ENCODE assay signal across 8 cellular contexts in the genomic region with DNA sequence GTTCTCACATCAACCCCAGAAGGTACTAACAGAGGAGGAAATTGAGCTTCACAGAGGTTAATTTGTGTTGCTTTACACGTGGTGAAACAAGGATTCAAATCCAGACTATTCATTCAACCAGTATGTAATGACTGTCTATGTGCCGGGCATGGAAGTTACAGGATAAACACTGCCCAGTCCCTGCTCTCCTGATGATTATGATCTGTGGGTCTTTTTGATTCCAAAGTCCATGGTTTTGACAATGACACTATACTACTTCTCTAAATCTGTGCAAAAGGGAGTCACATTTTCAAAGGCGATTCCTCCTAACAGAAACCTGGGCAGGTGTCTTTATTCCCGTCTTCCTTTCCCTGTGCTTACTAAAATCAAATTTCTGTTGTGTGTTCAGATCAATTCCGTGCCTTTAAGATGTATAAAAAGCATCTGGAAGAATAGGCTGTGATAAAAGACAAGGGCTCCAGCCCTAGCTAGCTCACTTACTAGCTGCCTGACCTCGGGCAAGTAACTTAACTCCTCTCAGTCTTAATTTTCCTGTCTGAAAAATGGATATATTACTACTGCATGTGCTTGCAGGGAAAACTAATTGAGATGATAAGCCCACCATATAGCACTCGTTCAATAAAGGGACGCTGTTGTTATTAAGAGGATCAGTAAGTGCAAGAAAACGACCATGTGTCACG. TPM values are rescaled to one million over a fixed set of nuclear protein-coding genes. Genes with fewer than 3 reads are reported as not detected.
DNase-seq lines count a peak whose midpoint lies in the region; ATAC-seq, FAIRE-seq and TF ChIP-seq lines count a peak whose summit lies in the region.

No MANE protein-coding gene starts in this region.

- H2BK120ac ChIP-seq in mesenchymal stem cell (ENCODE audit: low read depth, low read length): no peak overlapping the region

- H3K4me2 ChIP-seq in astrocyte (ENCODE audit: low read length): peak overlapping the region; percentile 90
- peak overlapping the region; percentile 97 for H3K4me2 ChIP-seq in mesenchymal stem cell (ENCODE audit: low read length, poor library complexity, severe bottlenecking)

- H3K4ac ChIP-seq in mesenchymal stem cell (ENCODE audit: low read depth in 1 of 2, low read length in 2 of 2): peak overlapping the region in 1 of 2 experiments; percentile 16

- H4K91ac ChIP-seq in mesenchymal stem cell (ENCODE audit: low read length): no peak overlapping the region

- no peak overlapping the region for H3K18ac ChIP-seq in mesenchymal stem cell (ENCODE audit: low read depth in 1 of 2, low read length in 2 of 2)

- POLR2A ChIA-PET in HEK293T (lab: Yijun Ruan, JAX): interaction anchor here (0.8 kb wide), 1 partner anchor 15 kb away, joined by 3 read pairs; no protein-coding TSS in a partner anchor

- H4K20me1 ChIP-seq in astrocyte (ENCODE audit: insufficient read depth, low read length): no peaks in the 10 kb centered on the region

- FAIRE-seq in astrocyte (lab: Jason Lieb, UNC): no peak

- H2BK15ac ChIP-seq in mesenchymal stem cell (ENCODE audit: low read depth, poor library complexity, severe bottlenecking): no peak overlapping the region

- H3K79me1 ChIP-seq in mesenchymal stem cell (replicated peaks; ENCODE audit: low read length, poor library complexity, severe bottlenecking): peaks cover 5% of the 10 kb centered on the region

- H3K27ac ChIP-seq in astrocyte (ENCODE audit: low read depth, low read length) (no peak overlapping the region), mesenchymal stem cell (ENCODE audit: low read length, poor library complexity, severe bottlenecking) (no peak overlapping the region), upper lobe of left lung (peak overlapping the region in 3 of 4 donors; percentile 48 to 100 (median 98))

- H3K4me1 Mint-ChIP-seq in activated naive CD4-positive, alpha-beta T cell treated with anti-CD3 and anti-CD28 coated beads for 36 hours (ENCODE audit: low read depth): peaks cover 31% of the 10 kb centered on the region
- H3K4me1 Mint-ChIP-seq in astrocyte (ENCODE audit: low read depth, unreplicated experiment): peaks cover 9% of the 10 kb centered on the region

- 43% methylated on average over 8 of the region's 10 CpGs for WGBS in mesenchymal stem cell
- WGBS in upper lobe of left lung, 2 donors: 29 to 31% methylated on average over 10 of the region's 10 CpGs

- TF ChIP-seq EP300 in upper lobe of left lung (IDR thresholded peaks at IDR 0.05): no peak

- H3K14ac ChIP-seq in mesenchymal stem cell (ENCODE audit: low read length in 2 of 2): no peak overlapping the region

- intact Hi-C loops in activated naive CD4-positive, alpha-beta T cell treated with anti-CD3 and anti-CD28 coated beads for 36 hours (cut with micrococcal nuclease): loop anchor here (5.0 kb wide), 1 partner anchor 223 kb away; a partner anchor contains a TSS

- TF ChIP-seq CTCF in astrocyte (IDR thresholded peaks at IDR 0.05; ENCODE audit: insufficient read depth, low read depth, low read length): no peak
- no peak for TF ChIP-seq CTCF in upper lobe of left lung (IDR thresholded peaks at IDR 0.05)

- no peak for DNase-seq in activated naive CD4-positive, alpha-beta T cell treated with anti-CD3 and anti-CD28 coated beads for 36 hours
- DNase-seq in activated naive CD4-positive, alpha-beta T cell treated with Interleukin-2 at 50 U/mL for 16 hours: no peak
- DNase-seq in astrocyte (ENCODE audit: low read depth) (no peak), mesenchymal stem cell (no peak), upper lobe of left lung (no peak), GM03348 (ENCODE audit: low spot score) (no peak), HEK293T (ENCODE audit: extremely low spot score) (no peak)

- CTCF ChIA-PET in activated naive CD4-positive, alpha-beta T cell treated with anti-CD3 and anti-CD28 coated beads for 36 hours (lab: Charles Lee): no interaction called here
- CTCF ChIA-PET in HEK293T (lab: Yijun Ruan, JAX): no interaction called here

- H2AFZ ChIP-seq in astrocyte (ENCODE audit: low read depth, low read length): peak overlapping the region; percentile 73
- H2AFZ ChIP-seq in mesenchymal stem cell (ENCODE audit: low read depth, low read length): no peak overlapping the region

- no peak overlapping the region for H3K23ac ChIP-seq in mesenchymal stem cell (ENCODE audit: low read length in 2 of 2)

- H3K27ac Mint-ChIP-seq in activated naive CD4-positive, alpha-beta T cell treated with anti-CD3 and anti-CD28 coated beads for 36 hours: peak overlapping the region; percentile 92
- peak overlapping the region; percentile 51 for H3K27ac Mint-ChIP-seq in astrocyte (ENCODE audit: unreplicated experiment)

- no peaks in the 10 kb centered on the region for H3K36me3 Mint-ChIP-seq in activated naive CD4-positive, alpha-beta T cell treated with anti-CD3 and anti-CD28 coated beads for 36 hours (ENCODE audit: low read depth)
- H3K36me3 Mint-ChIP-seq in astrocyte (ENCODE audit: low read depth, unreplicated experiment): no peaks in the 10 kb centered on the region

- no peaks in the 10 kb centered on the region for H3K9me3 ChIP-seq in astrocyte (ENCODE audit: insufficient read depth, low read depth, low read length)
- no peaks in the 10 kb centered on the region for H3K9me3 ChIP-seq in mesenchymal stem cell (ENCODE audit: control insufficient read depth, low read length)
- H3K9me3 ChIP-seq in upper lobe of left lung: no peaks in the 10 kb centered on the region

- H3K27me3 ChIP-seq in astrocyte (ENCODE audit: insufficient read depth, low read length) (no peaks in the 10 kb centered on the region), mesenchymal stem cell (ENCODE audit: control insufficient read depth in 1 of 2, insufficient read depth in 1 of 2, low read length in 2 of 2) (no peaks in the 10 kb centered on the region), upper lobe of left lung (no peaks in the 10 kb centered on the region)

- no peak overlapping the region for H2AK5ac ChIP-seq in mesenchymal stem cell (ENCODE audit: low read length, severe bottlenecking)

- no peak for TF ChIP-seq POLR2A in upper lobe of left lung (IDR thresholded peaks at IDR 0.05)

- H3K4me3 ChIP-seq in astrocyte (ENCODE audit: insufficient read depth, low read depth, low read length): peak overlapping the region; percentile 92
- peak overlapping the region in 1 of 2 experiments; percentile 83 for H3K4me3 ChIP-seq in mesenchymal stem cell (ENCODE audit: insufficient read depth in 1 of 2, low read depth in 1 of 2, low read length in 2 of 2)
- peak overlapping the region in 3 of 4 donors; percentile 99 to 100 (median 100) for H3K4me3 ChIP-seq in upper lobe of left lung

- no peaks in the 10 kb centered on the region for H3K27me3 Mint-ChIP-seq in activated naive CD4-positive, alpha-beta T cell treated with anti-CD3 and anti-CD28 coated beads for 36 hours (ENCODE audit: low read depth)
- H3K27me3 Mint-ChIP-seq in astrocyte (ENCODE audit: low read depth, unreplicated experiment): no peaks in the 10 kb centered on the region

- H2BK12ac ChIP-seq in mesenchymal stem cell (ENCODE audit: low read length in 2 of 2): peak overlapping the region in 1 of 2 experiments; percentile 76

- peak overlapping the region; percentile 89 for H3K4me3 Mint-ChIP-seq in activated naive CD4-positive, alpha-beta T cell treated with anti-CD3 and anti-CD28 coated beads for 36 hours
- peak overlapping the region; percentile 84 for H3K4me3 Mint-ChIP-seq in astrocyte (ENCODE audit: unreplicated experiment)

- peaks cover 24% of the 10 kb centered on the region for H3K4me1 ChIP-seq in astrocyte (ENCODE audit: insufficient read depth, low read length)
- no peaks in the 10 kb centered on the region for H3K4me1 ChIP-seq in mesenchymal stem cell (ENCODE audit: control insufficient read depth, insufficient read depth, low read depth, low read length)
- peaks cover 21 to 28% (median 26%) of the 10 kb centered on the region in 4 donors for H3K4me1 ChIP-seq in upper lobe of left lung

- H3K36me3 ChIP-seq in astrocyte (ENCODE audit: insufficient read depth, low read length) (no peaks in the 10 kb centered on the region), mesenchymal stem cell (ENCODE audit: control insufficient read depth in 1 of 2, insufficient read depth in 2 of 2, low read depth in 1 of 2, low read length in 2 of 2) (peaks cover 0 to 5% of the 10 kb centered on the region in 2 experiments), upper lobe of left lung (peaks cover 0 to 6% (median 0%) of the 10 kb centered on the region in 4 donors)

- no peaks in the 10 kb centered on the region for H3K9me3 Mint-ChIP-seq in activated naive CD4-positive, alpha-beta T cell treated with anti-CD3 and anti-CD28 coated beads for 36 hours
- H3K9me3 Mint-ChIP-seq in astrocyte (ENCODE audit: unreplicated experiment): no peaks in the 10 kb centered on the region

- H3K9ac ChIP-seq in astrocyte (ENCODE audit: low read length) (peak overlapping the region; percentile 97), mesenchymal stem cell (ENCODE audit: low read length) (peak overlapping the region; percentile 87)

- H3K79me2 ChIP-seq in astrocyte (ENCODE audit: insufficient read depth, low read length): peaks cover 5% of the 10 kb centered on the region

- no peak overlapping the region for H2BK5ac ChIP-seq in mesenchymal stem cell (ENCODE audit: low read depth, low read length, poor library complexity, severe bottlenecking)

- ATAC-seq in upper lobe of left lung (ENCODE audit: low FRiP score in 2 of 2) (no peak), HG02678 (IDR thresholded peaks at IDR 0.05; ENCODE audit: unreplicated experiment) (no peak)

- H4K8ac ChIP-seq in mesenchymal stem cell (ENCODE audit: low read length): peak overlapping the region; percentile 60

TF ChIP-seq in HEK293T, 16 proteins besides CTCF, POLR2A, EP300 and RAD21:
- TF ChIP-seq ELF4 (IDR thresholded peaks at IDR 0.05): no peak
- TF ChIP-seq SUZ12 (IDR thresholded peaks at IDR 0.05): no peak

RNA-seq across cellular contexts. Expression of a gene that starts 1.0 kb away (rescaled TPM):
- 10 to 100 TPM; 17.0 to 18.3 TPM for total RNA-seq in activated naive CD4-positive, alpha-beta T cell treated with anti-CD3 and anti-CD28 coated beads for 36 hours
- total RNA-seq in astrocyte (10.0 and 10.1 TPM in 2 replicates), upper lobe of left lung (10 to 100 TPM; 22.0 to 65.0 (median 38.0) TPM)
- 10.4 TPM for polyA plus RNA-seq in mesenchymal stem cell (2013, experiment 1 of 2)
- polyA plus RNA-seq in mesenchymal stem cell (2013, experiment 2 of 2): 9.7 TPM

Comparison
In these comparisons a context has a peak if more than half of its experiments do, and no peak if none do; other contexts are left out.
1. H3K27ac ChIP-seq: peak in upper lobe of left lung (3 of 4); none in astrocyte (single experiment) and mesenchymal stem cell (single experiment).